8 cellular contexts compared by ENCODE assay signal in the genomic region with DNA sequence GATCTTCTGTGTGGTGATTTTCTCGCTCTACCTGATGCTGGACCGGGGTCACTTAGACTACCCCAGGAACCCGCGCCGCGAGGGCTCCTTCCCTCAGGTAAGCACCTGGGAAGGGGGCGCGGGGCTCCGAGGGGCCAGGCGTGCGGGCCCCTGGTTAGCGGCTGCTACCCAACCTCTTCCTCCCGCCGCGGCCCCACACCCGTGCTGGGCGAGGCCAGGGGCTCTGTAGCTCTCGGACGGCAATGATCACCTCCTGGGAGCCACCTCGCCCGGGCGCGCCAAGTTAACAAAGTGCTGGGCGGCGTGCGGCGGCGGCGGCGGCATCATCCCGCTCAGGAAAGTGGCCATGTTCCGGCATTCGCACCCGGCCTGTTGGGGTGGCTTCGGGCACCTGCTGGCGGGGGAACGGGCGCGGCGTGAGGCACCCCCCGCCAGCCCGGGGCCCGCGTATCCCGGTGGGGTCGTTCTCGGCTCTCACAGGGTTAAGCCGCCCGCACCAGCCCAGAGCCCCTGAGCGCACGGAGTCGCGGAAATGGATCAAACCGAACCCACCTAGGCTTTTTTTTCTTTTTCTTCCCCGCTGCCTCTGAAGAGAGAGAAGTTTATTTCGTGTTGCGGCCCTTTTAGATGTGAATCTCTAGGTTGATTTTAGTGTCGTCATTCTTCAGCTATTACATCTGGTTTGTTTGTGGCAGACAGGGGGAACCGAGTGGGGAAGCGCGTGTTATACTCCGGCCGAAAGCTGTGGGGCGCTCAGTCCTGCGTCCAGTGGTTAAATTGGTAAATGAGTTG. TPM values are rescaled to one million over a fixed set of nuclear protein-coding genes. Genes with fewer than 3 reads are reported as not detected.
DNase-seq lines count a peak whose midpoint lies in the region; ATAC-seq and TF ChIP-seq lines count a peak whose summit lies in the region.

No MANE protein-coding gene starts in this region.

- H3K4me1 Mint-ChIP-seq in osteocyte (ENCODE audit: unreplicated experiment), result peaks cover 45% of the 10 kb centered on the region

- H3K4me3 Mint-ChIP-seq in osteocyte (ENCODE audit: unreplicated experiment), result peak overlapping the region; percentile 85

- H2AFZ ChIP-seq in Karpas-422 (ENCODE audit: low read length), result peak overlapping the region; percentile 91; the same call in 1 of the 2 replicates

- peaks cover 2% of the 10 kb centered on the region; the same call in 1 of the 2 replicates for H3K9me3 ChIP-seq in Karpas-422 (ENCODE audit: low read length)
- peaks cover 7% of the 10 kb centered on the region for H3K9me3 ChIP-seq in adipocyte (ENCODE audit: control insufficient read depth, low read length)
- H3K9me3 ChIP-seq in upper lobe of right lung, result no peaks in the 10 kb centered on the region

- no peaks in the 10 kb centered on the region for H3K79me2 ChIP-seq in Karpas-422 (ENCODE audit: low read length)

- peak overlapping the region; percentile 94 for H3K4me2 ChIP-seq in Karpas-422 (ENCODE audit: low read depth, low read length, poor library complexity, severe bottlenecking)

- H4K20me1 ChIP-seq in Karpas-422 (ENCODE audit: insufficient read depth, low read depth, low read length), result peaks cover 18% of the 10 kb centered on the region; the same call in 1 of the 2 replicates

- H3K36me3 ChIP-seq in Karpas-422 (ENCODE audit: insufficient read depth, low read length), result no peaks in the 10 kb centered on the region
- H3K36me3 ChIP-seq in adipocyte (ENCODE audit: control insufficient read depth, insufficient read depth, low read length, severe bottlenecking), result no peaks in the 10 kb centered on the region
- no peaks in the 10 kb centered on the region for H3K36me3 ChIP-seq in upper lobe of right lung

- peak overlapping the region; percentile 83 for H3K27ac Mint-ChIP-seq in osteocyte (ENCODE audit: unreplicated experiment)

- H3K9me2 ChIP-seq in Karpas-422 (replicated peaks; ENCODE audit: insufficient read depth, low read length), result no peaks in the 10 kb centered on the region

- H3K4me3 ChIP-seq in Karpas-422 (ENCODE audit: low read length) (peak overlapping the region; percentile 79), adipocyte (ENCODE audit: low read length) (peak overlapping the region; percentile 96), upper lobe of right lung (peak overlapping the region; percentile 95)

- no peaks in the 10 kb centered on the region for H3K9me3 Mint-ChIP-seq in osteocyte (ENCODE audit: unreplicated experiment)

- peaks cover 32% of the 10 kb centered on the region for H3K4me1 ChIP-seq in Karpas-422 (ENCODE audit: low read length)
- peaks cover 37% of the 10 kb centered on the region for H3K4me1 ChIP-seq in adipocyte (ENCODE audit: control insufficient read depth, insufficient read depth, low read length)
- H3K4me1 ChIP-seq in upper lobe of right lung, result peaks cover 23% of the 10 kb centered on the region

- DNase-seq in COLO668 (lab: John Stamatoyannopoulos, UW; ENCODE audit: unreplicated experiment) (peak; percentile 50), Karpas-422 (peak; percentile 65), SW 1271 (lab: John Stamatoyannopoulos, UW) (peak; percentile 19 to 82), adipocyte (ENCODE audit: low read depth) (peak; percentile 94), Right ventricle myocardium superior (peak; percentile 81), osteocyte (ENCODE audit: extremely low spot score, unreplicated experiment) (peak; percentile 85), upper lobe of right lung (peak; percentile 83)

- peaks cover 3% of the 10 kb centered on the region for H3K36me3 Mint-ChIP-seq in osteocyte (ENCODE audit: unreplicated experiment)

- H3K27me3 ChIP-seq in Karpas-422 (ENCODE audit: low read length), result 0 out of 2 replicates have a peak, but pooled peaks cover 3% of the 10 kb centered on the region
- H3K27me3 ChIP-seq in adipocyte (replicated peaks; ENCODE audit: control insufficient read depth, insufficient read depth, low read length), result no peaks in the 10 kb centered on the region
- no peaks in the 10 kb centered on the region for H3K27me3 ChIP-seq in upper lobe of right lung

- intact Hi-C loops in Right ventricle myocardium superior (cut with DNase I), result no loop called here
- intact Hi-C loops in upper lobe of right lung (cut with DNase I), result no loop called here

- H3K27me3 Mint-ChIP-seq in osteocyte (ENCODE audit: unreplicated experiment), result no peaks in the 10 kb centered on the region

- peak; percentile 84 for TF ChIP-seq CTCF in osteocyte (IDR thresholded peaks at IDR 0.05)
- peak; percentile 72 for TF ChIP-seq CTCF in upper lobe of right lung (IDR thresholded peaks at IDR 0.05)

- no peak overlapping the region for H3K27ac ChIP-seq in Karpas-422 (ENCODE audit: low read length)
- H3K27ac ChIP-seq in upper lobe of right lung, result peak overlapping the region; percentile 90

- H3K9ac ChIP-seq in Karpas-422 (ENCODE audit: low read length) (peak overlapping the region; percentile 75), adipocyte (ENCODE audit: low read length) (peak overlapping the region; percentile 89)

- ATAC-seq in GM21515 (IDR thresholded peaks at IDR 0.05; ENCODE audit: unreplicated experiment) (peak; percentile 20), Right ventricle myocardium superior (ENCODE audit: poor library complexity) (peak; percentile 63), upper lobe of right lung (peak; percentile 41)

RNA-seq across cellular contexts. Expression of a gene that starts 0.9 kb away (rescaled TPM):
- total RNA-seq in Karpas-422 (2014; rRNA removed; shearing (Covaris generic); ENCODE audit: low replicate concordance), result 4.8 and 20.3 TPM in 2 replicates
- total RNA-seq in Right ventricle myocardium superior (7.7 TPM), osteocyte (134 and 139 TPM in 2 replicates), upper lobe of right lung (43.6 TPM)
